ENCODE assay signal across 24 cellular contexts in the genomic region with DNA sequence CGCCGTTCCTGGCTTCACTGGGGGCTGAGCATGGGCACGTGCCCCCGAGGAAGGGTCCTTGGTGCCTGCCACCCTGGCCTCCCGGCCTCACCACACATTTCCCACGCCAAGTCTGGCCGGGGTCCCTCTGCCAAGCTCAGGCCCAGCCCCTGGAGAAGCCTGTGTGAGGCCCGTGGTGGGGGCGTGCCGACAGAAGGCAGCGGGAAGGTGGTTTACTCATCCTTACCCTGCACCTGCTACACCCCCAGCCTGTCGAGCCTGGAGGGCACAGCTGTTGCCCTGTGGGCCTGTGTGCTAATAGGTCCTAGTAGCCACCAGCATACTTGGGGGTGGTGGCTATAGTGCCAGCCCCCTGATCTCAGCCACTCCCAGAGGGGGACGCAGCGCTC.
"Had no signal": no experiment of that assay in that cellular context is flagged by ENCODE, and none has a peak within 500 bp of the region (broad histone marks: within the 10 kb centered on the region; RNA-seq: fewer than 3 reads in every experiment).

No MANE protein-coding gene starts in this region.

- H3K4me1 ChIP-seq: adrenal gland, ascending aorta, right lobe of liver, upper lobe of right lung had no signal

- H3K27ac ChIP-seq: adrenal gland, ascending aorta, cardiac muscle cell, neutrophil, right lobe of liver, skin epidermis, thyroid gland, upper lobe of right lung had no signal

- DNase-seq: activated CD4-positive, alpha-beta T cell treated with anti-CD3 and anti-CD28 coated beads for 48 hours; activated CD4-positive, alpha-beta T cell treated with anti-CD3 and anti-CD28 coated beads, Interleukin-2, amount 50 U/mL, for 48 hours; activated CD8-positive, alpha-beta memory T cell treated with anti-CD3 and anti-CD28 coated beads for 24 hours; activated effector memory CD4-positive, alpha-beta T cell treated with anti-CD3 and anti-CD28 coated beads, Interleukin-2, amount 50 U/mL, for 16 hours; activated naive CD4-positive, alpha-beta T cell treated with anti-CD3 and anti-CD28 coated beads for 36 hours; activated naive CD8-positive, alpha-beta T cell treated with anti-CD3 and anti-CD28 coated beads for 36 hours; cortex of kidney; foreskin fibroblast; heart right ventricle; left ventricle myocardium inferior; mesendoderm; right lobe of liver; stimulated activated CD4-positive, alpha-beta T cell treated with anti-CD3 and anti-CD28 coated beads, Interleukin-12 subunit alpha, Interleukin-12 subunit beta, amount 100 ng/mL, for 4 hours; stimulated activated CD4-positive, alpha-beta T cell treated with anti-CD3 and anti-CD28 coated beads, Interleukin-4, amount 100 ng/mL, for 1 hour; stimulated activated naive CD8-positive, alpha-beta T cell treated with anti-CD3 and anti-CD28 coated beads, Interleukin-15, Interleukin-2, amounts not matched to agents 100 U/mL and 50 U/mL, for 24 hours; thyroid gland; upper lobe of right lung had no signal

- H3K27me3 ChIP-seq: adrenal gland, ascending aorta, cardiac muscle cell, heart right ventricle, neutrophil, right lobe of liver, thyroid gland, upper lobe of right lung had no signal

- H3K36me3 ChIP-seq: adrenal gland, cardiac muscle cell, right lobe of liver, thyroid gland, upper lobe of right lung had no signal

- H3K9me3 ChIP-seq: adrenal gland, ascending aorta, heart right ventricle, left ventricle myocardium inferior, neutrophil, right lobe of liver, thyroid gland, upper lobe of right lung had no signal

- ATAC-seq: activated CD4-positive, CD25-positive, alpha-beta regulatory T cell treated with anti-CD3 and anti-CD28 coated beads, Interleukin-2, amount 50 U/mL, for 24 hours; right lobe of liver; stimulated activated naive CD8-positive, alpha-beta T cell treated with anti-CD3 and anti-CD28 coated beads, Interleukin-15, Interleukin-2, amounts not matched to agents 100 U/mL and 50 U/mL, for 24 hours; upper lobe of right lung had no signal

- H3K4me3 ChIP-seq: adrenal gland, ascending aorta, cardiac muscle cell, heart right ventricle, left ventricle myocardium inferior, lung, right lobe of liver, skin epidermis, thyroid gland, upper lobe of right lung had no signal
